14 cellular contexts compared by ENCODE assay signal in genomic region chr13:33217256-33217655, GRCh38.
A peak's percentile ranks its signal among the peaks of the same experiment; 100 is the strongest.
DNase-seq lines count a peak whose midpoint lies in the region; ATAC-seq, FAIRE-seq and TF ChIP-seq lines count a peak whose summit lies in the region.
"Had no signal": no experiment of that assay in that cellular context is flagged by ENCODE, and none has a peak within 500 bp of the region (broad histone marks: within the 10 kb centered on the region; RNA-seq: fewer than 3 reads in every experiment).

No MANE protein-coding gene starts in this region.

- TF ChIP-seq POLR2A in HCT116 (IDR thresholded peaks at IDR 0.05; ENCODE audit: borderline replicate concordance, extremely low read depth, insufficient read depth, insufficient read length) (no peak), GM12878 (IDR thresholded peaks at IDR 0.05; ENCODE audit: low read depth, low read length) (no peak), testis (IDR thresholded peaks at IDR 0.05) (no peak)

- SMC1A ChIA-PET in GM12878 (lab: Charles Lee; ENCODE audit: uncharacterized antibody, unreplicated experiment): interaction anchor here (0.8 to 1.6 kb wide), 4 partner anchors 8 to 71 kb away, joined by 3 to 6 read pairs (median 4); no protein-coding TSS in a partner anchor

- DNase-seq in HCT116 (ENCODE audit: low read depth, low spot score) (no peak), GM12878 (ENCODE audit: low read depth, low spot score) (no peak), left ventricle myocardium inferior (no peak), progenitor cell of endocrine pancreas (ENCODE audit: low spot score, unreplicated experiment) (no peak), testis (no peak), NCI-H128 (lab: John Stamatoyannopoulos, UW; ENCODE audit: unreplicated experiment) (no peak)
- DNase-seq in activated T-cell treated with anti-CD3 and anti-CD28 coated beads, Interleukin-2, amount 50 U/mL, for 72 hours: no peak
- DNase-seq: activated naive CD4-positive, alpha-beta T cell treated with anti-CD3 and anti-CD28 coated beads, Interleukin-2, amount 10 ng/mL, durations not matched to agents 7 days and 5 days; effector CD8-positive, alpha-beta T cell; GDM1; lower lobe of right lung had no signal

- H4K20me1 ChIP-seq in HCT116 (ENCODE audit: insufficient read depth) (no peaks in the 10 kb centered on the region), GM12878 (ENCODE audit: control insufficient read depth, insufficient read depth) (no peaks in the 10 kb centered on the region)

- no peaks in the 10 kb centered on the region for H3K36me3 Mint-ChIP-seq in progenitor cell of endocrine pancreas (ENCODE audit: insufficient read depth)
- no peaks in the 10 kb centered on the region for H3K36me3 Mint-ChIP-seq in activated T-cell treated with anti-CD3 and anti-CD28 coated beads, Interleukin-2, amount 50 U/mL, for 72 hours (ENCODE audit: insufficient read depth in 2 of 2)
- H3K36me3 Mint-ChIP-seq: activated naive CD4-positive, alpha-beta T cell treated with anti-CD3 and anti-CD28 coated beads, Interleukin-2, amount 10 ng/mL, durations not matched to agents 7 days and 5 days; stimulated activated memory B cell treated with anti-CD40 and anti-IgM and Interleukin-4, amounts not matched to agents 10 μg/mL and 1 μg/mL and 100 μg/mL, for 72 hours had no signal

- H3K9ac ChIP-seq in HCT116 (ENCODE audit: low read length) (peak overlapping the region; percentile 22; the same call in 1 of the 2 replicates), GM12878 (ENCODE audit: control insufficient read depth, insufficient read depth, low read length) (no peak overlapping the region)

- H3K27me3 ChIP-seq in HCT116 (ENCODE audit: insufficient read depth, low read length) (no peaks in the 10 kb centered on the region), GM12878 (replicated peaks in 1 of 2; ENCODE audit: control insufficient read depth in 2 of 2, insufficient read depth in 2 of 2, low read length in 1 of 2) (no peaks in the 10 kb centered on the region), left ventricle myocardium inferior (ENCODE audit: low read depth) (no peaks in the 10 kb centered on the region), testis (no peaks in the 10 kb centered on the region)

- CTCF ChIA-PET in HCT116 (lab: Charles Lee): no interaction called here
- CTCF ChIA-PET in GM12878 (lab: Yijun Ruan, JAX): interaction anchor here (0.7 to 2.2 kb wide), 6 partner anchors 11 to 507 kb away, joined by 3 to 10 read pairs (median 4); no protein-coding TSS in a partner anchor

- TF ChIP-seq CTCF in HCT116 (IDR thresholded peaks at IDR 0.05 in 2 of 3, conservative IDR thresholded peaks at IDR 0.05 in 1 of 3; ENCODE audit: borderline replicate concordance in 1 of 3, insufficient read depth in 1 of 3, low read depth in 2 of 3, low read length in 2 of 3) (no peak), GM12878 (IDR thresholded peaks at IDR 0.05 in 2 of 3, conservative IDR thresholded peaks at IDR 0.05 in 1 of 3; ENCODE audit: control insufficient read depth in 2 of 3, extremely low read depth in 1 of 3, insufficient read depth in 1 of 3, low read depth in 3 of 3, low read length in 3 of 3) (no peak), left ventricle myocardium inferior (IDR thresholded peaks at IDR 0.05; ENCODE audit: borderline replicate concordance) (no peak), progenitor cell of endocrine pancreas (IDR thresholded peaks at IDR 0.05; ENCODE audit: unreplicated experiment) (no peak), testis (IDR thresholded peaks at IDR 0.05) (no peak)

- peak overlapping the region; percentile 54 for H3K27ac Mint-ChIP-seq in progenitor cell of endocrine pancreas
- H3K27ac Mint-ChIP-seq in activated T-cell treated with anti-CD3 and anti-CD28 coated beads, Interleukin-2, amount 50 U/mL, for 72 hours: no peak overlapping the region
- H3K27ac Mint-ChIP-seq: activated naive CD4-positive, alpha-beta T cell treated with anti-CD3 and anti-CD28 coated beads, Interleukin-2, amount 10 ng/mL, durations not matched to agents 7 days and 5 days; stimulated activated memory B cell treated with anti-CD40 and anti-IgM and Interleukin-4, amounts not matched to agents 10 μg/mL and 1 μg/mL and 100 μg/mL, for 72 hours had no signal

- FAIRE-seq in GM12878 (lab: Jason Lieb, UNC): no peak

- H3K9me3 Mint-ChIP-seq in progenitor cell of endocrine pancreas (ENCODE audit: low read depth): no peaks in the 10 kb centered on the region
- H3K9me3 Mint-ChIP-seq in activated T-cell treated with anti-CD3 and anti-CD28 coated beads, Interleukin-2, amount 50 U/mL, for 72 hours: no peaks in the 10 kb centered on the region
- H3K9me3 Mint-ChIP-seq: activated naive CD4-positive, alpha-beta T cell treated with anti-CD3 and anti-CD28 coated beads, Interleukin-2, amount 10 ng/mL, durations not matched to agents 7 days and 5 days; neural crest cell; stimulated activated memory B cell treated with anti-CD40 and anti-IgM and Interleukin-4, amounts not matched to agents 10 μg/mL and 1 μg/mL and 100 μg/mL, for 72 hours had no signal

- H3K27ac ChIP-seq in HCT116 (ENCODE audit: low read depth, low read length) (no peak overlapping the region), GM12878 (ENCODE audit: control insufficient read depth, insufficient read depth) (no peak overlapping the region), left ventricle myocardium inferior (replicated peaks) (peak overlapping the region; percentile 34), testis (no peak overlapping the region)

- H3K36me3 ChIP-seq in HCT116 (ENCODE audit: control insufficient read depth in 1 of 2, insufficient read depth in 2 of 2, low read length in 2 of 2) (no peaks in the 10 kb centered on the region), GM12878 (ENCODE audit: control insufficient read depth in 2 of 2, insufficient read depth in 2 of 2, low read length in 1 of 2) (no peaks in the 10 kb centered on the region), left ventricle myocardium inferior (peaks cover 5% of the 10 kb centered on the region), testis (ENCODE audit: low read depth, missing control alignments) (no peaks in the 10 kb centered on the region)
- H3K36me3 ChIP-seq: lower lobe of right lung had no signal

- TF ChIP-seq RAD21 in HCT116 (IDR thresholded peaks at IDR 0.05; ENCODE audit: low read depth) (no peak), GM12878 (IDR thresholded peaks at IDR 0.05; ENCODE audit: insufficient read depth, low read depth, low read length) (no peak)

- H3K79me2 ChIP-seq in HCT116 (ENCODE audit: insufficient read depth, low read length) (no peaks in the 10 kb centered on the region), GM12878 (ENCODE audit: control insufficient read depth, insufficient read depth, low read length) (no peaks in the 10 kb centered on the region)

- TF ChIP-seq EP300 in GM12878 (IDR thresholded peaks at IDR 0.05; ENCODE audit: borderline replicate concordance in 1 of 2, control insufficient read depth in 1 of 2, low read depth in 2 of 2, low read length in 2 of 2): no peak

- H2AFZ ChIP-seq in HCT116 (ENCODE audit: low read depth, low read length, poor library complexity, severe bottlenecking) (no peak overlapping the region), GM12878 (ENCODE audit: control insufficient read depth, low read depth, low read length) (0 out of 2 replicates have a peak overlapping the region, but pooled peaks have one; percentile 9)

- H3K4me1 Mint-ChIP-seq in progenitor cell of endocrine pancreas (ENCODE audit: low read depth): peaks cover 26% of the 10 kb centered on the region
- no peaks in the 10 kb centered on the region for H3K4me1 Mint-ChIP-seq in activated T-cell treated with anti-CD3 and anti-CD28 coated beads, Interleukin-2, amount 50 U/mL, for 72 hours (ENCODE audit: low read depth)
- H3K4me1 Mint-ChIP-seq: activated naive CD4-positive, alpha-beta T cell treated with anti-CD3 and anti-CD28 coated beads, Interleukin-2, amount 10 ng/mL, durations not matched to agents 7 days and 5 days; stimulated activated memory B cell treated with anti-CD40 and anti-IgM and Interleukin-4, amounts not matched to agents 10 μg/mL and 1 μg/mL and 100 μg/mL, for 72 hours had no signal

- in situ Hi-C loops in GM12878 (cut with MboI): no loop called here

- POLR2A ChIA-PET in HCT116 (lab: Charles Lee) (no interaction called here), GM12878 (lab: Charles Lee) (interaction anchor here (1.8 kb wide), 1 partner anchor 9 kb away, joined by 6 read pairs; no protein-coding TSS in a partner anchor)

- H3K9me3 ChIP-seq in HCT116 (ENCODE audit: control insufficient read depth in 1 of 2, insufficient read depth in 1 of 2, low read depth in 1 of 2, low read length in 2 of 2) (no peaks in the 10 kb centered on the region), GM12878 (replicated peaks; ENCODE audit: control insufficient read depth, insufficient read depth, low read length) (no peaks in the 10 kb centered on the region), left ventricle myocardium inferior (replicated peaks) (no peaks in the 10 kb centered on the region), testis (no peaks in the 10 kb centered on the region)
- H3K9me3 ChIP-seq: lower lobe of right lung had no signal

- H3K9me2 ChIP-seq in HCT116 (ENCODE audit: insufficient read depth): no peaks in the 10 kb centered on the region

- H3K4me3 ChIP-seq in HCT116 (replicated peaks in 1 of 2; ENCODE audit: low read depth in 1 of 2, low read length in 2 of 2) (no peak overlapping the region), GM12878 (no peak overlapping the region), left ventricle myocardium inferior (no peak overlapping the region), testis (no peak overlapping the region)
- H3K4me3 ChIP-seq: lower lobe of right lung had no signal

- WGBS in GM12878 (ENCODE audit: insufficient coverage, insufficient replicate concordance, low lambda C conversion rate, missing lambda C conversion rate): 89% methylated on average over 3 of the region's 3 CpGs
- 67 to 95% methylated on average over 3 of the region's 3 CpGs for WGBS in testis, 2 donors

- intact Hi-C loops in HCT116 (cut with micrococcal nuclease) (no loop called here), GM12878 (cut with micrococcal nuclease; ENCODE audit: unreplicated experiment) (no loop called here), left ventricle myocardium inferior (cut with micrococcal nuclease) (no loop called here), testis (cut with DNase I; ENCODE audit: low total_unique reads) (no loop called here)

- H3K4me2 ChIP-seq in HCT116 (ENCODE audit: low read length): peak overlapping the region; percentile 55
- no peak overlapping the region for H3K4me2 ChIP-seq in GM12878 (ENCODE audit: control insufficient read depth, insufficient read depth)

- RAD21 ChIA-PET in HCT116 (lab: Charles Lee; ENCODE audit: low non-redundant PET in 1 of 2, low total read pairs in 2 of 2, uncharacterized antibody in 2 of 2, unreplicated experiment in 2 of 2) (no interaction called here), GM12878 (lab: Charles Lee; ENCODE audit: unreplicated experiment) (interaction anchor here (1.1 to 1.2 kb wide), 2 partner anchors 11 to 13 kb away, joined by 3 to 4 read pairs; no protein-coding TSS in a partner anchor)

- H3K27me3 Mint-ChIP-seq in progenitor cell of endocrine pancreas: no peaks in the 10 kb centered on the region
- H3K27me3 Mint-ChIP-seq in activated T-cell treated with anti-CD3 and anti-CD28 coated beads, Interleukin-2, amount 50 U/mL, for 72 hours (ENCODE audit: low read depth): no peaks in the 10 kb centered on the region

- peaks cover 16 to 20% of the 10 kb centered on the region in 2 experiments for H3K4me1 ChIP-seq in HCT116 (ENCODE audit: control insufficient read depth in 1 of 2, insufficient read depth in 2 of 2, low read length in 2 of 2)
- no peaks in the 10 kb centered on the region; the same call in 1 of the 2 replicates for H3K4me1 ChIP-seq in GM12878 (ENCODE audit: control insufficient read depth, insufficient read depth, low read length)
- peaks cover 77% of the 10 kb centered on the region for H3K4me1 ChIP-seq in left ventricle myocardium inferior
- peaks cover 12% of the 10 kb centered on the region for H3K4me1 ChIP-seq in testis

- BruUV-seq in HCT116 (replicated peaks; lab: Mats Ljungman, UMichigan) (no TSS peak), GM12878 (replicated peaks; lab: Mats Ljungman, UMichigan) (no TSS peak)

- ATAC-seq in HCT116: no peak
- ATAC-seq in GM12878: no peak
- no peak for ATAC-seq in activated T-cell treated with anti-CD3 and anti-CD28 coated beads, Interleukin-2, amount 50 U/mL, for 72 hours (replicated peaks in 1 of 2)
- ATAC-seq in HG03354 (IDR thresholded peaks at IDR 0.05; ENCODE audit: poor library complexity, severe bottlenecking, unreplicated experiment): no peak
- ATAC-seq: stimulated activated memory B cell treated with anti-CD40 and anti-IgM and Interleukin-4, amounts not matched to agents 10 μg/mL and 1 μg/mL and 100 μg/mL, for 72 hours had no signal

- H3K4me3 Mint-ChIP-seq in progenitor cell of endocrine pancreas (ENCODE audit: low read depth): no peak overlapping the region
- H3K4me3 Mint-ChIP-seq in activated T-cell treated with anti-CD3 and anti-CD28 coated beads, Interleukin-2, amount 50 U/mL, for 72 hours: no peak overlapping the region
- H3K4me3 Mint-ChIP-seq: activated naive CD4-positive, alpha-beta T cell treated with anti-CD3 and anti-CD28 coated beads, Interleukin-2, amount 10 ng/mL, durations not matched to agents 7 days and 5 days; neural crest cell; stimulated activated memory B cell treated with anti-CD40 and anti-IgM and Interleukin-4, amounts not matched to agents 10 μg/mL and 1 μg/mL and 100 μg/mL, for 72 hours had no signal
